Comparison of ENCODE assay signal across 8 cellular contexts in genomic region chr10:73879296-73880173, GRCh38. TPM values are rescaled to one million over a fixed set of nuclear protein-coding genes. Genes with fewer than 3 reads are reported as not detected.
DNase-seq lines count a peak whose midpoint lies in the region; ATAC-seq and TF ChIP-seq lines count a peak whose summit lies in the region.

No MANE protein-coding gene starts in this region.

- H3K27me3 ChIP-seq in GM23338 (ENCODE audit: insufficient read depth) (peaks cover 7% of the 10 kb centered on the region; the same call in 1 of the 2 replicates), psoas muscle (ENCODE audit: insufficient read depth in 3 of 3, low read length in 2 of 3) (no peaks in the 10 kb centered on the region)

- H3K9me2 ChIP-seq in GM23338 (ENCODE audit: insufficient read depth), result no peaks in the 10 kb centered on the region

- no peaks in the 10 kb centered on the region for H3K9me3 ChIP-seq in psoas muscle

- TF ChIP-seq CTCF in GM23338 (conservative IDR thresholded peaks at IDR 0.05; ENCODE audit: low read depth in 2 of 2), result peak; percentile 91 to 97
- TF ChIP-seq CTCF in psoas muscle (IDR thresholded peaks at IDR 0.05), result peak; percentile 98

- 13 to 16% (median 15%) methylated on average over 14 of the region's 14 CpGs for WGBS in psoas muscle, 3 donors

- H3K9me3 Mint-ChIP-seq in GM23338, result no peaks in the 10 kb centered on the region
- no peaks in the 10 kb centered on the region for H3K9me3 Mint-ChIP-seq in activated naive CD4-positive, alpha-beta T cell treated with anti-CD3 and anti-CD28 coated beads, Interleukin-2, amount 10 ng/mL, durations not matched to agents 7 days and 5 days

- H4K20me1 ChIP-seq in GM23338 (replicated peaks; ENCODE audit: insufficient read depth), result no peaks in the 10 kb centered on the region; the same call in 1 of the 2 replicates

- no peak overlapping the region; the same call in 2 of the 3 replicates for H3K4me3 Mint-ChIP-seq in GM23338
- no peak overlapping the region for H3K4me3 Mint-ChIP-seq in activated naive CD4-positive, alpha-beta T cell treated with anti-CD3 and anti-CD28 coated beads, Interleukin-2, amount 10 ng/mL, durations not matched to agents 7 days and 5 days

- H3K4me2 ChIP-seq in GM23338, result peak overlapping the region; percentile 49; the same call in 1 of the 2 replicates

- no peak overlapping the region for H3K27ac Mint-ChIP-seq in GM23338
- peak overlapping the region; percentile 76 for H3K27ac Mint-ChIP-seq in activated naive CD4-positive, alpha-beta T cell treated with anti-CD3 and anti-CD28 coated beads, Interleukin-2, amount 10 ng/mL, durations not matched to agents 7 days and 5 days

- H3K4me1 Mint-ChIP-seq in GM23338, result peaks cover 18% of the 10 kb centered on the region
- H3K4me1 Mint-ChIP-seq in activated naive CD4-positive, alpha-beta T cell treated with anti-CD3 and anti-CD28 coated beads, Interleukin-2, amount 10 ng/mL, durations not matched to agents 7 days and 5 days, result peaks cover 47% of the 10 kb centered on the region

- CTCF ChIA-PET in activated naive CD4-positive, alpha-beta T cell treated with anti-CD3 and anti-CD28 coated beads, Interleukin-2, amount 10 ng/mL, durations not matched to agents 7 days and 5 days (lab: Charles Lee), result interaction anchor here (0.6 to 18.8 kb wide), 49 partner anchors 9 to 350 kb away, joined by 3 to 511 read pairs (median 4); no protein-coding TSS in a partner anchor

- 0 out of 2 replicates have a peak, but pooled peaks cover 6% of the 10 kb centered on the region for H3F3A ChIP-seq in GM23338 (replicated peaks; ENCODE audit: low read depth)

- DNase-seq in GDM1 (lab: John Stamatoyannopoulos, UW), result peak; percentile 86
- peak; percentile 92 for DNase-seq in GM23338 (ENCODE audit: low spot score)
- peak; percentile 91 for DNase-seq in LoVo (ENCODE audit: low spot score)
- peak; percentile 85 for DNase-seq in SKM-1 (lab: John Stamatoyannopoulos, UW; ENCODE audit: unreplicated experiment)
- DNase-seq in activated naive CD4-positive, alpha-beta T cell treated with anti-CD3 and anti-CD28 coated beads, Interleukin-2, amount 10 ng/mL, durations not matched to agents 7 days and 5 days, result peak; percentile 96
- DNase-seq in Right ventricle myocardium inferior (ENCODE audit: missing footprints), result peak; percentile 96
- peak; percentile 90 to 95 for DNase-seq in psoas muscle
- peak; percentile 89 for DNase-seq in ureter (ENCODE audit: low spot score)

- ATAC-seq in GM23338 (peak; percentile 87), Right ventricle myocardium inferior (peak; percentile 86), psoas muscle (peak; percentile 90 to 94 (median 92))

- H3K27ac ChIP-seq in GM23338 (ENCODE audit: low read depth) (no peak overlapping the region), psoas muscle (peak overlapping the region; percentile 55)

- 0 out of 2 replicates have a peak overlapping the region, but pooled peaks have one; percentile 39 for H2AFZ ChIP-seq in GM23338

- H3K36me3 ChIP-seq in GM23338 (ENCODE audit: insufficient read depth) (no peaks in the 10 kb centered on the region), psoas muscle (ENCODE audit: insufficient read depth in 1 of 2, low read depth in 1 of 2) (no peaks in the 10 kb centered on the region)

- H3K79me2 ChIP-seq in GM23338 (replicated peaks; ENCODE audit: insufficient read depth), result no peaks in the 10 kb centered on the region

- intact Hi-C loops in Right ventricle myocardium inferior (cut with DNase I) (loop anchor here (1.0 to 10.0 kb wide), 3 partner anchors 30 to 355 kb away; no protein-coding TSS in a partner anchor), psoas muscle (cut with DNase I) (loop anchor here (1.0 to 5.0 kb wide), 2 partner anchors 30 to 772 kb away; no protein-coding TSS in a partner anchor)

- H3K4me3 ChIP-seq in GM23338 (no peak overlapping the region), psoas muscle (no peak overlapping the region)

- H3K4me1 ChIP-seq in GM23338 (ENCODE audit: insufficient read depth) (peaks cover 4% of the 10 kb centered on the region), psoas muscle (peaks cover 26% of the 10 kb centered on the region)

- H3K27me3 Mint-ChIP-seq in GM23338 (ENCODE audit: insufficient read depth, low read depth, poor library complexity), result peaks cover 8% of the 10 kb centered on the region
- H3K27me3 Mint-ChIP-seq in activated naive CD4-positive, alpha-beta T cell treated with anti-CD3 and anti-CD28 coated beads, Interleukin-2, amount 10 ng/mL, durations not matched to agents 7 days and 5 days, result peaks cover 14% of the 10 kb centered on the region

- H3K36me3 Mint-ChIP-seq in GM23338 (ENCODE audit: low read depth), result no peaks in the 10 kb centered on the region
- H3K36me3 Mint-ChIP-seq in activated naive CD4-positive, alpha-beta T cell treated with anti-CD3 and anti-CD28 coated beads, Interleukin-2, amount 10 ng/mL, durations not matched to agents 7 days and 5 days, result no peaks in the 10 kb centered on the region

TF ChIP-seq in GM23338, 12 proteins besides CTCF, POLR2A, EP300 and RAD21:
- TF ChIP-seq ZNF331 (CRISPR knock-in tag; IDR thresholded peaks at IDR 0.05; ENCODE audit: low read depth) (no peak), CREB1 (CRISPR knock-in tag; IDR thresholded peaks at IDR 0.05; ENCODE audit: low read depth) (peak; percentile 85), ZNF114 (CRISPR knock-in tag; IDR thresholded peaks at IDR 0.05) (no peak), ETS1 (IDR thresholded peaks at IDR 0.05) (0 out of 2 replicates have a peak, but pooled peaks have one; percentile 12)
TF ChIP-seq in GM23338: peak in this region for 2.

RNA-seq across cellular contexts. Expression of gene CAMK2G, which starts 5.2 kb away (rescaled TPM):
- total RNA-seq in GM23338 (2014; rRNA removed; shearing (Covaris generic)), result 32.8 and 34.1 TPM in 2 replicates
- 30.1 and 30.6 TPM in 2 replicates for polyA plus RNA-seq in GM23338 (2016; fragmentation: Nextera tagmentation; extraction: Ambion mirVana)
- total RNA-seq in Right ventricle myocardium inferior, result 11.7 TPM
- 10 to 100 TPM; 34.2 to 60.3 (median 50.8) TPM for total RNA-seq in psoas muscle
- polyA plus RNA-seq in psoas muscle, result 10 to 100 TPM; 15.8 to 58.5 (median 34.4) TPM
- total RNA-seq in ureter, result 80.5 TPM

RNA-seq across cellular contexts. Expression of gene PLAU, which starts 31.4 kb away (rescaled TPM):
- 13.3 and 14.5 TPM in 2 replicates for total RNA-seq in GM23338 (2014; rRNA removed; shearing (Covaris generic))
- polyA plus RNA-seq in GM23338 (2016; fragmentation: Nextera tagmentation; extraction: Ambion mirVana) (17.5 and 18.0 TPM in 2 replicates), psoas muscle (1 to 10 TPM; 3.8 to 7.6 (median 7.1) TPM)
- total RNA-seq in Right ventricle myocardium inferior (8.5 TPM), psoas muscle (10 to 100 TPM in 2 of 4 donors, 1 to 10 TPM in 2; 5.0 to 18.2 (median 10.6) TPM), ureter (13.8 TPM)
